In genomic region chr10:116771101-116771705, GRCh38 we compare ENCODE assay signal across 11 cellular contexts. TPM values are rescaled to one million over a fixed set of nuclear protein-coding genes. Genes with fewer than 3 reads are reported as not detected.
DNase-seq lines count a peak whose midpoint lies in the region; ATAC-seq and TF ChIP-seq lines count a peak whose summit lies in the region.
"Had no signal": no experiment of that assay in that cellular context is flagged by ENCODE, and none has a peak within 500 bp of the region (broad histone marks: within the 10 kb centered on the region; RNA-seq: fewer than 3 reads in every experiment).

No MANE protein-coding gene starts in this region.

- no peaks in the 10 kb centered on the region for H3K36me3 ChIP-seq in RWPE2 (ENCODE audit: low read depth)

- TF ChIP-seq CTCF in RWPE2 (IDR thresholded peaks at IDR 0.05; ENCODE audit: poor library complexity, severe bottlenecking) (no peak), foreskin keratinocyte (conservative IDR thresholded peaks at IDR 0.05) (peak; percentile 33)

- H3K27me3 ChIP-seq in RWPE2 (ENCODE audit: insufficient read depth, poor library complexity, severe bottlenecking) (no peaks in the 10 kb centered on the region), foreskin keratinocyte (no peaks in the 10 kb centered on the region)

- H3K27ac ChIP-seq in RWPE2 (ENCODE audit: poor library complexity, severe bottlenecking) = peak overlapping the region; percentile 79
- no peak overlapping the region for H3K27ac ChIP-seq in foreskin keratinocyte

- H3K4me3 ChIP-seq in RWPE2 (ENCODE audit: severe bottlenecking) = no peak overlapping the region

- intact Hi-C loops in posterior vena cava (cut with DNase I) = no loop called here

- H3K4me1 ChIP-seq in RWPE2 (ENCODE audit: insufficient read depth, poor library complexity, severe bottlenecking) = peaks cover 29% of the 10 kb centered on the region
- peaks cover 22% of the 10 kb centered on the region for H3K4me1 ChIP-seq in foreskin keratinocyte

- no peaks in the 10 kb centered on the region for H3K9me3 ChIP-seq in RWPE2 (ENCODE audit: severe bottlenecking)

- in situ Hi-C loops in G401 (cut with HindIII; ENCODE audit: low sequenced_read_pairs) = no loop called here

- DNase-seq in AG20443 (ENCODE audit: low spot score) (peak; percentile 94), RWPE2 (ENCODE audit: low spot score) (peak; percentile 91), foreskin keratinocyte (peak; percentile 77 to 89), posterior vena cava (ENCODE audit: low spot score) (peak; percentile 91), activated T-cell treated with anti-CD3 and anti-CD28 coated beads for 4 hours (no peak), G401 (ENCODE audit: low spot score) (no peak)
- no peak for DNase-seq in stimulated activated CD4-positive, alpha-beta T cell treated with anti-CD3 and anti-CD28 coated beads, Interleukin-4, amount 100 ng/mL, for 1 hour
- DNase-seq: activated CD8-positive, alpha-beta memory T cell treated with anti-CD3 and anti-CD28 coated beads, Interleukin-2, amount 50 U/mL, for 4 hours; COR-L47; NCI-H1436 had no signal

- peak; percentile 76 for ATAC-seq in RWPE2 (ENCODE audit: low read depth)
- peak; percentile 84 for ATAC-seq in foreskin keratinocyte
- ATAC-seq in GM21360 (IDR thresholded peaks at IDR 0.05; ENCODE audit: unreplicated experiment) = no peak

RNA-seq across cellular contexts. Expression of gene HSPA12A, which starts 28.8 kb away (rescaled TPM):
- 10.3 and 10.4 TPM in 2 replicates for total RNA-seq in foreskin keratinocyte
- polyA plus RNA-seq in foreskin keratinocyte = 3.8 and 4.1 TPM in 2 replicates
- 10 to 100 TPM; 20.5 to 20.8 TPM for total RNA-seq in posterior vena cava
- total RNA-seq in G401 (2014; rRNA removed; shearing (Covaris generic)) = 0.18 and 0.47 TPM in 2 replicates

Comparison
In these comparisons a context has a peak if more than half of its experiments do, and no peak if none do; other contexts are left out.
1. DNase-seq: peak in AG20443 (single experiment), RWPE2 (single experiment), foreskin keratinocyte (2 of 2) and posterior vena cava (single experiment); none in activated T-cell treated with anti-CD3 and anti-CD28 coated beads for 4 hours (single experiment), stimulated activated CD4-positive, alpha-beta T cell treated with anti-CD3 and anti-CD28 coated beads, Interleukin-4, amount 100 ng/mL, for 1 hour (single experiment) and G401 (single experiment).